In the genomic region with DNA sequence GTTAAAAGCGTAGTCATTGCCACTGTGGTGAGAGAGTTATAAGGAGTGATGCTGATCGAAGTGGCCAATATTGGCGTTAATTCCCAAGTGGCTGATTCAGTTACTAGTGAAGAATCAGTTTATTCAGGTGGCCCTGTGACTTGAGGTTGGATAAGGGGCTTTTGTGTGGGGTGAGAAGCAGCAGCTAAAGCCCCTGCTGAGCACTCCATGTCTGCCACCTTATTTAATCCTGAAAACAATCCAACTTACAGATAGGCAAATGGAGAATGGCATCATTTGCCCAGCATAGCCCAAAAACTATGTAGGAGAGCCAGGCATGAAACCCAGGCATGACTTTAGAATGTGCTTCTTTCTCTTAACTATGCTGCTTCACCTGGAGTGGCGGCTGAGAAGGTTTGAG, we compare ENCODE assay signal across 19 cellular contexts.
A peak's percentile ranks its signal among the peaks of the same experiment; 100 is the strongest.
DNase-seq lines count a peak whose midpoint lies in the region; ATAC-seq and TF ChIP-seq lines count a peak whose summit lies in the region.
"Had no signal": no experiment of that assay in that cellular context is flagged by ENCODE, and none has a peak within 500 bp of the region (broad histone marks: within the 10 kb centered on the region; RNA-seq: fewer than 3 reads in every experiment).

No MANE protein-coding gene starts in this region.

- no peaks in the 10 kb centered on the region; the same call in 1 of the 2 replicates for H3K4me1 ChIP-seq in Panc1 (ENCODE audit: control insufficient read depth, insufficient read depth, low read length)
- peaks cover 11% of the 10 kb centered on the region for H3K4me1 ChIP-seq in endodermal cell (ENCODE audit: control insufficient read depth, insufficient read depth, low read length)
- H3K4me1 ChIP-seq: A549 had no signal

- in situ Hi-C loops in Panc1 (cut with HindIII; ENCODE audit: low pct_unique_long_range_greater_than_20kb, low sequenced_read_pairs), result no loop called here

- no peaks in the 10 kb centered on the region for H3K9me3 Mint-ChIP-seq in activated CD8-positive, alpha-beta T cell treated with anti-CD3 and anti-CD28 coated beads, Interleukin-2, amount 10 ng/mL, durations not matched to agents 7 days and 5 days (ENCODE audit: insufficient read depth)
- H3K9me3 Mint-ChIP-seq in activated CD8-positive, alpha-beta T cell treated with anti-CD3 and anti-CD28 coated beads for 36 hours, result no peaks in the 10 kb centered on the region
- no peaks in the 10 kb centered on the region for H3K9me3 Mint-ChIP-seq in endodermal cell
- H3K9me3 Mint-ChIP-seq: CD4-positive, alpha-beta T cell; CD8-positive, alpha-beta T cell had no signal

- CTCF ChIA-PET in activated CD8-positive, alpha-beta T cell treated with anti-CD3 and anti-CD28 coated beads, Interleukin-2, amount 10 ng/mL, durations not matched to agents 7 days and 5 days (lab: Charles Lee), result interaction anchor here (0.6 kb wide), 1 partner anchor 110 kb away, joined by 3 read pairs; no protein-coding TSS in a partner anchor
- CTCF ChIA-PET in activated CD8-positive, alpha-beta T cell treated with anti-CD3 and anti-CD28 coated beads for 36 hours (lab: Charles Lee), result no interaction called here
- CTCF ChIA-PET in Panc1 (lab: Charles Lee), result no interaction called here
- CTCF ChIA-PET in RWPE1 (lab: Yijun Ruan, JAX), result interaction anchor here (0.6 kb wide), 1 partner anchor 141 kb away, joined by 4 read pairs; no protein-coding TSS in a partner anchor

- H3K27me3 Mint-ChIP-seq in activated CD8-positive, alpha-beta T cell treated with anti-CD3 and anti-CD28 coated beads, Interleukin-2, amount 10 ng/mL, durations not matched to agents 7 days and 5 days (ENCODE audit: low read depth), result no peaks in the 10 kb centered on the region
- H3K27me3 Mint-ChIP-seq in activated CD8-positive, alpha-beta T cell treated with anti-CD3 and anti-CD28 coated beads for 36 hours, result peaks cover 2% of the 10 kb centered on the region
- H3K27me3 Mint-ChIP-seq in endodermal cell (ENCODE audit: insufficient read depth), result no peaks in the 10 kb centered on the region
- H3K27me3 Mint-ChIP-seq: B cell; CD4-positive, alpha-beta T cell had no signal

- POLR2A ChIA-PET in activated CD8-positive, alpha-beta T cell treated with anti-CD3 and anti-CD28 coated beads, Interleukin-2, amount 10 ng/mL, durations not matched to agents 7 days and 5 days (lab: Charles Lee), result no interaction called here
- POLR2A ChIA-PET in activated CD8-positive, alpha-beta T cell treated with anti-CD3 and anti-CD28 coated beads for 36 hours (lab: Charles Lee), result interaction anchor here (0.7 kb wide), 1 partner anchor 16 kb away, joined by 3 read pairs; no protein-coding TSS in a partner anchor
- POLR2A ChIA-PET in Panc1 (lab: Charles Lee), result no interaction called here
- POLR2A ChIA-PET in RWPE1 (lab: Yijun Ruan, JAX; ENCODE audit: low non-redundant PET), result interaction anchor here (0.6 kb wide), 2 partner anchors 48 to 1877 kb away, joined by 3 to 9 read pairs; no protein-coding TSS in a partner anchor

- peaks cover 11% of the 10 kb centered on the region for H3K36me3 Mint-ChIP-seq in activated CD8-positive, alpha-beta T cell treated with anti-CD3 and anti-CD28 coated beads, Interleukin-2, amount 10 ng/mL, durations not matched to agents 7 days and 5 days (ENCODE audit: low read depth)
- H3K36me3 Mint-ChIP-seq in activated CD8-positive, alpha-beta T cell treated with anti-CD3 and anti-CD28 coated beads for 36 hours (ENCODE audit: low read depth), result no peaks in the 10 kb centered on the region
- no peaks in the 10 kb centered on the region for H3K36me3 Mint-ChIP-seq in endodermal cell (ENCODE audit: low read depth)
- H3K36me3 Mint-ChIP-seq: CD8-positive, alpha-beta T cell had no signal

- WGBS in endodermal cell (ENCODE audit: insufficient coverage in 1 of 2, insufficient read length in 1 of 2), 2 experiments, result 38 to 81% methylated on average over 2 to 4 of the region's 4 CpGs

- H3K27me3 ChIP-seq in Panc1 (ENCODE audit: control insufficient read depth, insufficient read depth, low read length), result no peaks in the 10 kb centered on the region
- H3K27me3 ChIP-seq in endodermal cell (ENCODE audit: control insufficient read depth, insufficient read depth, low read length, poor library complexity, severe bottlenecking), result no peaks in the 10 kb centered on the region
- H3K27me3 ChIP-seq: BLaER1 treated with 17β-estradiol and CSF1 and Interleukin-3, amounts not matched to agents 10 nM and 100 nM had no signal

- DNase-seq in activated CD8-positive, alpha-beta T cell treated with anti-CD3 and anti-CD28 coated beads, Interleukin-2, amount 10 ng/mL, durations not matched to agents 7 days and 5 days, result no peak
- DNase-seq in activated CD8-positive, alpha-beta T cell treated with anti-CD3 and anti-CD28 coated beads for 36 hours, result no peak
- DNase-seq in Panc1 (ENCODE audit: low read depth, low spot score) (no peak), endodermal cell (peak; percentile 83), RWPE1 (ENCODE audit: low spot score) (no peak)
- DNase-seq: AML-193; Caco-2; Calu3; CD4-positive, alpha-beta T cell; CD8-positive, alpha-beta T cell; DMS79 treated with DMSO at 0.1 percent for 48 hours; GF-D8 had no signal

- peak overlapping the region; percentile 59; the same call in 1 of the 2 replicates for H3K27ac ChIP-seq in Panc1 (ENCODE audit: low read length)
- no peak overlapping the region for H3K27ac ChIP-seq in endodermal cell (ENCODE audit: low read depth, low read length)
- no peak overlapping the region for H3K27ac ChIP-seq in RWPE1
- H3K27ac ChIP-seq: 22Rv1, A549, C4-2B had no signal

- no peaks in the 10 kb centered on the region for H3K36me3 ChIP-seq in Panc1 (ENCODE audit: control insufficient read depth, insufficient read depth, low read length)
- H3K36me3 ChIP-seq in endodermal cell (ENCODE audit: control insufficient read depth, insufficient read depth, low read length), result no peaks in the 10 kb centered on the region
- H3K36me3 ChIP-seq: BLaER1 treated with 17β-estradiol and CSF1 and Interleukin-3, amounts not matched to agents 10 nM and 100 nM had no signal

- no peak overlapping the region for H3K4me3 ChIP-seq in Panc1 (ENCODE audit: low read depth in 2 of 2, low read length in 2 of 2)
- no peak overlapping the region for H3K4me3 ChIP-seq in endodermal cell (ENCODE audit: low read length)
- H3K4me3 ChIP-seq: A549; BLaER1 treated with 17β-estradiol and CSF1 and Interleukin-3, amounts not matched to agents 10 nM and 100 nM had no signal

- ATAC-seq in activated CD8-positive, alpha-beta T cell treated with anti-CD3 and anti-CD28 coated beads, Interleukin-2, amount 10 ng/mL, durations not matched to agents 7 days and 5 days, result no peak
- ATAC-seq in activated CD8-positive, alpha-beta T cell treated with anti-CD3 and anti-CD28 coated beads for 36 hours, result no peak
- ATAC-seq in Panc1, result no peak
- no peak for ATAC-seq in GM18867 (IDR thresholded peaks at IDR 0.05; ENCODE audit: unreplicated experiment)
- no peak for ATAC-seq in HG03460 (IDR thresholded peaks at IDR 0.05; ENCODE audit: unreplicated experiment)
- ATAC-seq: A549; CD8-positive, alpha-beta T cell had no signal

- peak overlapping the region; percentile 35 for H3K9ac ChIP-seq in endodermal cell (ENCODE audit: extremely low read depth, low read length, poor library complexity, severe bottlenecking)

- BruUV-seq in Panc1 (replicated peaks; lab: Mats Ljungman, UMichigan), result no TSS peak

- no peak for TF ChIP-seq CTCF in activated CD8-positive, alpha-beta T cell treated with anti-CD3 and anti-CD28 coated beads for 36 hours (IDR thresholded peaks at IDR 0.05)
- TF ChIP-seq CTCF in Panc1 (IDR thresholded peaks at IDR 0.05) (no peak), endodermal cell (conservative IDR thresholded peaks at IDR 0.05) (no peak), RWPE1 (conservative IDR thresholded peaks at IDR 0.05; ENCODE audit: low read depth) (no peak)

- peaks cover 7% of the 10 kb centered on the region for H3K4me1 Mint-ChIP-seq in activated CD8-positive, alpha-beta T cell treated with anti-CD3 and anti-CD28 coated beads, Interleukin-2, amount 10 ng/mL, durations not matched to agents 7 days and 5 days (ENCODE audit: low read depth)
- H3K4me1 Mint-ChIP-seq in activated CD8-positive, alpha-beta T cell treated with anti-CD3 and anti-CD28 coated beads for 36 hours (ENCODE audit: low read depth), result peaks cover 7% of the 10 kb centered on the region
- H3K4me1 Mint-ChIP-seq in endodermal cell, result peaks cover 49% of the 10 kb centered on the region

- peak overlapping the region; percentile 5 for H3K27ac Mint-ChIP-seq in activated CD8-positive, alpha-beta T cell treated with anti-CD3 and anti-CD28 coated beads, Interleukin-2, amount 10 ng/mL, durations not matched to agents 7 days and 5 days
- no peak overlapping the region for H3K27ac Mint-ChIP-seq in activated CD8-positive, alpha-beta T cell treated with anti-CD3 and anti-CD28 coated beads for 36 hours
- peak overlapping the region; percentile 79 for H3K27ac Mint-ChIP-seq in endodermal cell
- H3K27ac Mint-ChIP-seq: B cell; CD4-positive, alpha-beta T cell; CD8-positive, alpha-beta T cell had no signal

- H3K4me3 Mint-ChIP-seq in activated CD8-positive, alpha-beta T cell treated with anti-CD3 and anti-CD28 coated beads, Interleukin-2, amount 10 ng/mL, durations not matched to agents 7 days and 5 days, result no peak overlapping the region
- H3K4me3 Mint-ChIP-seq in activated CD8-positive, alpha-beta T cell treated with anti-CD3 and anti-CD28 coated beads for 36 hours, result no peak overlapping the region
- H3K4me3 Mint-ChIP-seq in endodermal cell, result peak overlapping the region; percentile 1
- H3K4me3 Mint-ChIP-seq: B cell; CD4-positive, alpha-beta T cell; CD8-positive, alpha-beta T cell had no signal

- H3K9me3 ChIP-seq in Panc1 (ENCODE audit: control insufficient read depth, insufficient read depth, low read depth, low read length) (no peaks in the 10 kb centered on the region), endodermal cell (ENCODE audit: control insufficient read depth, low read length) (no peaks in the 10 kb centered on the region)
- H3K9me3 ChIP-seq: A549; BLaER1 treated with 17β-estradiol and CSF1 and Interleukin-3, amounts not matched to agents 10 nM and 100 nM; Caco-2 had no signal

- intact Hi-C loops in activated CD8-positive, alpha-beta T cell treated with anti-CD3 and anti-CD28 coated beads for 36 hours (cut with micrococcal nuclease), result no loop called here
- intact Hi-C loops in Panc1 (cut with micrococcal nuclease; ENCODE audit: unreplicated experiment), result no loop called here

Comparison
In these comparisons a context has a peak if more than half of its experiments do, and no peak if none do; other contexts are left out.
1. CTCF ChIA-PET loops: an anchor here in activated CD8-positive, alpha-beta T cell treated with anti-CD3 and anti-CD28 coated beads, Interleukin-2, amount 10 ng/mL, durations not matched to agents 7 days and 5 days (0.6 kb wide) and RWPE1 (0.6 kb wide); none called in activated CD8-positive, alpha-beta T cell treated with anti-CD3 and anti-CD28 coated beads for 36 hours and Panc1.
2. POLR2A ChIA-PET loops: an anchor here in activated CD8-positive, alpha-beta T cell treated with anti-CD3 and anti-CD28 coated beads for 36 hours (0.7 kb wide) and RWPE1 (0.6 kb wide); none called in activated CD8-positive, alpha-beta T cell treated with anti-CD3 and anti-CD28 coated beads, Interleukin-2, amount 10 ng/mL, durations not matched to agents 7 days and 5 days and Panc1.